ENCODE assay signal across 8 cellular contexts in the genomic region with DNA sequence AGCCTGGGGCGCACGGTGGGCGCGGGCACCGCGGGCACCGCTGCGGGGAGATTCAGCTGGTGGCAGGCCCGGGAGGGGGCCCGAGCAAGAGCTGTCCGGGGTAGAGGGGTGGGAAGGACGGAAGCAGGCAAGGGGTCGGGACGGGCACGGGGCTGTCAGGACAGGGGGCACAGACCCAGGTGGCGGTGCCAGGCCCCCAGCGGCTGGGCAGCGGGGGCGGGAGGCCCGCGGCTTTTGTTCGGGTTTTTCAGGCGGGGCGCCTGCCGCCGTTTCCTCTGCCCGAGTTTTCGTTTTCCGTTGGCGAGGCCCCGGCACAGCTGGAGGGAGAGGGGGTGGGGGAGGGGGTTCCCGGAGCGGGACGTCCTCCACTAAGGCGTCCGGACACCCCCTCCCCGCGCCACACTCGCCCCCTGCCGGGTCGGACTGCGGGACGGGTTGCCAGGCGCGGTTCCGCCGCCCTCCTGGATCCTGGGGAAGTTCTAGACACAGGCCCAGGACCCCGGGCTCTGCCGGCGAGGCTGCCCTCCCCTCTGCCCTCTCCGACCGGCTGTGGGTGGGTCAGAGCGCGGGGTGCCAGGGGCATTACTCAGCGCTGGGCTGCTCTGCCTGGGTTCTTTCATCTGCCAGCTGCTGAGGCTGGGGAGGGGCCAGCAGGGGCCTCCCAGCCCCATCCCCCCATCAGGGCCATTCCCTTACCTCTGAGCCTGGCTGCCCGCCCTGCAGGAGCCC. TPM values are rescaled to one million over a fixed set of nuclear protein-coding genes. Genes with fewer than 3 reads are reported as not detected.
DNase-seq lines count a peak whose midpoint lies in the region; ATAC-seq and TF ChIP-seq lines count a peak whose summit lies in the region.

No MANE protein-coding gene starts in this region.

- no peaks in the 10 kb centered on the region for H3K36me3 ChIP-seq in CD8-positive, alpha-beta T cell (ENCODE audit: insufficient read depth, low read length)
- no peaks in the 10 kb centered on the region for H3K36me3 ChIP-seq in sigmoid colon

- CTCF ChIA-PET in CD8-positive, alpha-beta T cell (lab: Charles Lee), result interaction anchor here (1.0 to 1.7 kb wide), 4 partner anchors 9 to 79 kb away, joined by 3 read pairs; no protein-coding TSS in a partner anchor
- CTCF ChIA-PET in MCF 10A (lab: Yijun Ruan, JAX), result interaction anchor here (0.5 to 0.9 kb wide), 2 partner anchors 13 to 16 kb away, joined by 3 read pairs; no protein-coding TSS in a partner anchor

- POLR2A ChIA-PET in CD8-positive, alpha-beta T cell (lab: Charles Lee), result interaction anchor here (0.6 kb wide), 1 partner anchor 106 kb away, joined by 3 read pairs; no protein-coding TSS in a partner anchor
- POLR2A ChIA-PET in MCF 10A (lab: Yijun Ruan, JAX), result no interaction called here

- intact Hi-C loops in CD8-positive, alpha-beta T cell (cut with DNase I, micrococcal nuclease), result no loop called here
- intact Hi-C loops in MCF 10A (cut with micrococcal nuclease), result loop anchor here (2.0 kb wide), 1 partner anchor 36 kb away; no protein-coding TSS in a partner anchor
- intact Hi-C loops in sigmoid colon (cut with DNase I), result loop anchor here (5.0 to 10.0 kb wide), 3 partner anchors 38 to 784 kb away; partner anchors contain the start of genes DDX52 and EPOP

- TF ChIP-seq CTCF in CD8-positive, alpha-beta T cell (IDR thresholded peaks at IDR 0.05), result no peak
- no peak for TF ChIP-seq CTCF in MCF 10A (IDR thresholded peaks at IDR 0.05; ENCODE audit: unreplicated experiment)
- no peak for TF ChIP-seq CTCF in sigmoid colon (IDR thresholded peaks at IDR 0.05)

- no peak overlapping the region for H3K27ac Mint-ChIP-seq in CD8-positive, alpha-beta T cell
- H3K27ac Mint-ChIP-seq in MCF 10A (ENCODE audit: low read depth, unreplicated experiment), result no peak overlapping the region
- peak overlapping the region in 1 of 6 donors; percentile 11 for H3K27ac Mint-ChIP-seq in immature natural killer cell

- peaks cover 14% of the 10 kb centered on the region for H3K27me3 Mint-ChIP-seq in CD8-positive, alpha-beta T cell (ENCODE audit: low read depth)
- H3K27me3 Mint-ChIP-seq in MCF 10A (ENCODE audit: insufficient read depth, unreplicated experiment) (no peaks in the 10 kb centered on the region), immature natural killer cell (ENCODE audit: low read depth in 3 of 3) (peaks cover 5 to 9% (median 5%) of the 10 kb centered on the region in 3 donors)

- no TSS peak for BruUV-seq in MCF 10A (replicated peaks; lab: Mats Ljungman, UMichigan)

- H3K9me3 Mint-ChIP-seq in CD8-positive, alpha-beta T cell, result no peaks in the 10 kb centered on the region
- no peaks in the 10 kb centered on the region for H3K9me3 Mint-ChIP-seq in MCF 10A (ENCODE audit: unreplicated experiment)
- no peaks in the 10 kb centered on the region for H3K9me3 Mint-ChIP-seq in immature natural killer cell

- H3K4me3 Mint-ChIP-seq in CD8-positive, alpha-beta T cell, result peak overlapping the region; percentile 77
- H3K4me3 Mint-ChIP-seq in MCF 10A (ENCODE audit: unreplicated experiment) (peak overlapping the region; percentile 59), immature natural killer cell (peak overlapping the region; percentile 53 to 80 (median 72))

- peak; percentile 8 for ATAC-seq in CD8-positive, alpha-beta T cell
- ATAC-seq in HG02852 (IDR thresholded peaks at IDR 0.05; ENCODE audit: unreplicated experiment), result no peak

- H3K4me1 ChIP-seq in CD8-positive, alpha-beta T cell (ENCODE audit: insufficient read depth, low read length), result peaks cover 9% of the 10 kb centered on the region
- peaks cover 0 to 78% (median 67%) of the 10 kb centered on the region in 4 donors for H3K4me1 ChIP-seq in sigmoid colon

- H3K27ac ChIP-seq in CD8-positive, alpha-beta T cell (ENCODE audit: low read depth, low read length), result no peak overlapping the region
- peak overlapping the region; percentile 90 to 99 (median 96) for H3K27ac ChIP-seq in sigmoid colon

- peak in 1 of 4 donors; percentile 35 for TF ChIP-seq EP300 in sigmoid colon (IDR thresholded peaks at IDR 0.05)

- H3K4me1 Mint-ChIP-seq in CD8-positive, alpha-beta T cell (ENCODE audit: low read depth), result peaks cover 17% of the 10 kb centered on the region
- H3K4me1 Mint-ChIP-seq in MCF 10A (ENCODE audit: insufficient read depth, unreplicated experiment) (peaks cover 15% of the 10 kb centered on the region), immature natural killer cell (peaks cover 13 to 14% of the 10 kb centered on the region in 2 donors)

- peak in 1 of 7 experiments; percentile 56 for DNase-seq in CD8-positive, alpha-beta T cell
- peak; percentile 84 for DNase-seq in LHCN-M2 (ENCODE audit: low read depth)
- DNase-seq in MCF 10A (ENCODE audit: unreplicated experiment), result peak; percentile 42
- DNase-seq in immature natural killer cell, result peak in 1 of 3 donors; percentile 14
- peak; percentile 83 for DNase-seq in sigmoid colon
- no peak for DNase-seq in NCI-H526 treated with DMSO at 0.1 percent for 48 hours (lab: John Stamatoyannopoulos, UW)
- no peak for DNase-seq in NCI-H2029 (lab: John Stamatoyannopoulos, UW)

- no peaks in the 10 kb centered on the region for H3K9me3 ChIP-seq in CD8-positive, alpha-beta T cell (ENCODE audit: low read length)
- no peaks in the 10 kb centered on the region for H3K9me3 ChIP-seq in sigmoid colon

- peaks cover 5% of the 10 kb centered on the region for H3K27me3 ChIP-seq in CD8-positive, alpha-beta T cell (ENCODE audit: insufficient read depth, low read length)
- H3K27me3 ChIP-seq in sigmoid colon, result no peaks in the 10 kb centered on the region

- peak in 1 of 2 donors; percentile 52 for TF ChIP-seq POLR2A in sigmoid colon (IDR thresholded peaks at IDR 0.05)

- H3K36me3 Mint-ChIP-seq in CD8-positive, alpha-beta T cell, result no peaks in the 10 kb centered on the region
- H3K36me3 Mint-ChIP-seq in MCF 10A (ENCODE audit: insufficient read depth, unreplicated experiment) (no peaks in the 10 kb centered on the region), immature natural killer cell (no peaks in the 10 kb centered on the region)

- 2 to 3% methylated on average over 56 of the region's 56 CpGs for WGBS in sigmoid colon, 2 donors

- peak overlapping the region; percentile 49 for H3K4me3 ChIP-seq in CD8-positive, alpha-beta T cell (ENCODE audit: low read depth, low read length)
- H3K4me3 ChIP-seq in sigmoid colon, result peak overlapping the region; percentile 69 to 85 (median 82)

RNA-seq across cellular contexts. Expression of gene ARHGAP23, which starts 0.5 kb away (rescaled TPM):
- total RNA-seq in CD8-positive, alpha-beta T cell, result under 1 TPM; 0.30 to 0.33 TPM
- 20.8 and 31.7 TPM in 2 replicates for total RNA-seq in LHCN-M2 (2014; rRNA removed)
- polyA plus RNA-seq in LHCN-M2 (2012), result 56.8 TPM
- 23.2 and 29.2 TPM in 2 replicates for total RNA-seq in MCF 10A (2022)
- not detected for polyA plus RNA-seq in immature natural killer cell
- 10 to 100 TPM; 11.2 to 42.1 (median 28.5) TPM for total RNA-seq in sigmoid colon
- polyA plus RNA-seq in sigmoid colon, result 1 to 10 TPM in 2 of 3 donors, under 1 TPM in 1; 0.69 to 9.8 (median 3.0) TPM

Comparison
In these comparisons a context has a peak if more than half of its experiments do, and no peak if none do; other contexts are left out.
1. DNase-seq: peak in LHCN-M2 (single experiment), MCF 10A (single experiment) and sigmoid colon (single experiment); none in NCI-H526 treated with DMSO at 0.1 percent for 48 hours (single experiment) and NCI-H2029 (single experiment).
2. RNA of gene ARHGAP23, which starts 0.5 kb away (total RNA-seq): 11.2 to 42.1 TPM in sigmoid colon, 20.8 to 31.7 TPM in LHCN-M2 and 23.2 to 29.2 TPM in MCF 10A; 0.30 to 0.33 TPM in CD8-positive, alpha-beta T cell; every median in the first group is over 4 times any median in the second.
3. intact Hi-C loops: an anchor here in MCF 10A (2.0 kb wide) and sigmoid colon (5.0 to 10.0 kb wide); none called in CD8-positive, alpha-beta T cell.
4. Peak in every context shown above with its lines, with median percentiles within 50 percentile points of each other: H3K4me3 Mint-ChIP-seq.